18 cellular contexts compared by ENCODE assay signal in genomic region chr4:52979821-52980590, GRCh38.
"Had no signal": no experiment of that assay in that cellular context is flagged by ENCODE, and none has a peak within 500 bp of the region (broad histone marks: within the 10 kb centered on the region; RNA-seq: fewer than 3 reads in every experiment).

No MANE protein-coding gene starts in this region.

- H3K36me3 ChIP-seq: left lung, neutrophil, transverse colon had no signal

- H3K4me3 ChIP-seq: hepatocyte, left lung, skin epidermis, transverse colon had no signal

- H3K36me3 Mint-ChIP-seq: activated naive CD4-positive, alpha-beta T cell treated with anti-CD3 and anti-CD28 coated beads, Interleukin-2, amount 10 ng/mL, durations not matched to agents 7 days and 5 days had no signal

- H3K79me2 ChIP-seq: hepatocyte had no signal

- H3K27me3 ChIP-seq: hepatocyte, left lung, neutrophil, transverse colon had no signal

- H3K9me3 ChIP-seq: left lung, neutrophil, transverse colon had no signal

- H3K4me3 Mint-ChIP-seq: activated CD4-positive, alpha-beta memory T cell treated with anti-CD3 and anti-CD28 coated beads, Interleukin-2, amount 10 ng/mL, durations not matched to agents 7 days and 5 days; activated naive CD4-positive, alpha-beta T cell treated with anti-CD3 and anti-CD28 coated beads, Interleukin-2, amount 10 ng/mL, durations not matched to agents 7 days and 5 days; activated T-cell treated with anti-CD3 and anti-CD28 coated beads, Interleukin-2, amount 50 U/mL, for 24 hours; naive thymus-derived CD4-positive, alpha-beta T cell; T-helper 1 cell treated with Interleukin-12 subunit alpha and Interleukin-12 subunit beta and Interleukin-4 antibody, amounts not matched to agents 30 μg/mL and 1 μg/mL, for 36 hours had no signal

- H3K27me3 Mint-ChIP-seq: activated CD4-positive, alpha-beta memory T cell treated with anti-CD3 and anti-CD28 coated beads, Interleukin-2, amount 10 ng/mL, durations not matched to agents 7 days and 5 days; activated naive CD4-positive, alpha-beta T cell treated with anti-CD3 and anti-CD28 coated beads, Interleukin-2, amount 10 ng/mL, durations not matched to agents 7 days and 5 days; activated T-cell treated with anti-CD3 and anti-CD28 coated beads, Interleukin-2, amount 50 U/mL, for 24 hours; naive thymus-derived CD4-positive, alpha-beta T cell had no signal

- ATAC-seq: esophagus mucosa; left lung; naive thymus-derived CD4-positive, alpha-beta T cell; right cardiac atrium had no signal

- H2AFZ ChIP-seq: hepatocyte had no signal

- H3K9me3 Mint-ChIP-seq: activated CD4-positive, alpha-beta memory T cell treated with anti-CD3 and anti-CD28 coated beads, Interleukin-2, amount 10 ng/mL, durations not matched to agents 7 days and 5 days; activated naive CD4-positive, alpha-beta T cell treated with anti-CD3 and anti-CD28 coated beads, Interleukin-2, amount 10 ng/mL, durations not matched to agents 7 days and 5 days; activated T-cell treated with anti-CD3 and anti-CD28 coated beads, Interleukin-2, amount 50 U/mL, for 24 hours; T-helper 1 cell treated with Interleukin-12 subunit alpha and Interleukin-12 subunit beta and Interleukin-4 antibody, amounts not matched to agents 30 μg/mL and 1 μg/mL, for 36 hours had no signal

- H3K27ac Mint-ChIP-seq: activated CD4-positive, alpha-beta memory T cell treated with anti-CD3 and anti-CD28 coated beads, Interleukin-2, amount 10 ng/mL, durations not matched to agents 7 days and 5 days; activated naive CD4-positive, alpha-beta T cell treated with anti-CD3 and anti-CD28 coated beads, Interleukin-2, amount 10 ng/mL, durations not matched to agents 7 days and 5 days; activated T-cell treated with anti-CD3 and anti-CD28 coated beads, Interleukin-2, amount 50 U/mL, for 24 hours; naive thymus-derived CD4-positive, alpha-beta T cell; T-helper 1 cell treated with Interleukin-12 subunit alpha and Interleukin-12 subunit beta and Interleukin-4 antibody, amounts not matched to agents 30 μg/mL and 1 μg/mL, for 36 hours had no signal

- H3K27ac ChIP-seq: hepatocyte, left lung, neutrophil, skin epidermis, transverse colon had no signal

- H3K4me2 ChIP-seq: hepatocyte had no signal

- DNase-seq: activated CD4-positive, alpha-beta memory T cell treated with anti-CD3 and anti-CD28 coated beads, Interleukin-2, amount 10 ng/mL, durations not matched to agents 7 days and 5 days; activated CD4-positive, alpha-beta T cell treated with anti-CD3 and anti-CD28 coated beads for 4 hours; activated naive CD4-positive, alpha-beta T cell treated with anti-CD3 and anti-CD28 coated beads, Interleukin-2, amount 10 ng/mL, durations not matched to agents 7 days and 5 days; activated T-cell treated with anti-CD3 and anti-CD28 coated beads, Interleukin-2, amount 50 U/mL, for 24 hours; kidney; left lung; naive thymus-derived CD4-positive, alpha-beta T cell; right cardiac atrium; stimulated activated CD4-positive, alpha-beta T cell treated with anti-CD3 and anti-CD28 coated beads, Interleukin-4, amount 100 ng/mL, for 4 hours; stimulated activated CD8-positive, alpha-beta memory T cell treated with anti-CD3 and anti-CD28 coated beads, Interleukin-4, amount 100 ng/mL, for 48 hours; stimulated activated naive CD4-positive, alpha-beta T cell treated with Interleukin-2 at 50 U/mL for 16 hours; substantia nigra; transverse colon had no signal

- FAIRE-seq: kidney had no signal
